8 cellular contexts compared by ENCODE assay signal in genomic region chr6:129744201-129744879, GRCh38. TPM values are rescaled to one million over a fixed set of nuclear protein-coding genes. Genes with fewer than 3 reads are reported as not detected.
A peak's percentile ranks its signal among the peaks of the same experiment; 100 is the strongest.
DNase-seq lines count a peak whose midpoint lies in the region; ATAC-seq and TF ChIP-seq lines count a peak whose summit lies in the region.
"Had no signal": no experiment of that assay in that cellular context is flagged by ENCODE, and none has a peak within 500 bp of the region (broad histone marks: within the 10 kb centered on the region; RNA-seq: fewer than 3 reads in every experiment).

No MANE protein-coding gene starts in this region.

- no peaks in the 10 kb centered on the region for H3K36me3 Mint-ChIP-seq in activated CD4-positive, alpha-beta T cell treated with anti-CD3 and anti-CD28 coated beads, Interleukin-2, amount 10 ng/mL, durations not matched to agents 24 days and 14 days (ENCODE audit: low read depth)
- no peaks in the 10 kb centered on the region for H3K36me3 Mint-ChIP-seq in CD4-positive, alpha-beta T cell (ENCODE audit: low read depth)

- H3K27ac Mint-ChIP-seq in activated CD4-positive, alpha-beta T cell treated with anti-CD3 and anti-CD28 coated beads, Interleukin-2, amount 10 ng/mL, durations not matched to agents 24 days and 14 days, result no peak overlapping the region
- H3K27ac Mint-ChIP-seq in CD4-positive, alpha-beta T cell, result no peak overlapping the region

- TF ChIP-seq CTCF in fibroblast of lung (conservative IDR thresholded peaks at IDR 0.05 in 1 of 2, IDR thresholded peaks at IDR 0.05 in 1 of 2; ENCODE audit: low read depth in 1 of 2, low read length in 2 of 2), result no peak
- TF ChIP-seq CTCF in spleen (IDR thresholded peaks at IDR 0.05 in 8 of 11, conservative IDR thresholded peaks at IDR 0.05 in 3 of 11), result no peak
- TF ChIP-seq CTCF in CD4-positive, alpha-beta T cell (IDR thresholded peaks at IDR 0.05), result no peak

- no peaks in the 10 kb centered on the region for H3K36me3 ChIP-seq in fibroblast of lung (ENCODE audit: control insufficient read depth, insufficient read depth, low read length)
- no peaks in the 10 kb centered on the region for H3K36me3 ChIP-seq in spleen

- H3K4me1 ChIP-seq in fibroblast of lung (ENCODE audit: control insufficient read depth, extremely low read depth, insufficient read depth, low read length) (peaks cover 18% of the 10 kb centered on the region), spleen (peaks cover 20 to 42% (median 33%) of the 10 kb centered on the region in 6 donors)

- H2AFZ ChIP-seq in fibroblast of lung (ENCODE audit: low read length), result peak overlapping the region; percentile 0

- H3K4me1 Mint-ChIP-seq in activated CD4-positive, alpha-beta T cell treated with anti-CD3 and anti-CD28 coated beads, Interleukin-2, amount 10 ng/mL, durations not matched to agents 24 days and 14 days, result peaks cover 23% of the 10 kb centered on the region
- peaks cover 36% of the 10 kb centered on the region for H3K4me1 Mint-ChIP-seq in CD4-positive, alpha-beta T cell (ENCODE audit: low read depth)

- peak overlapping the region; percentile 1 for H3K4me2 ChIP-seq in fibroblast of lung (ENCODE audit: extremely low read depth, insufficient read depth, low read length)

- H3K9ac ChIP-seq in fibroblast of lung (ENCODE audit: insufficient read depth, low read length), result no peak overlapping the region

- intact Hi-C loops in spleen (cut with DNase I; ENCODE audit: low total_unique reads), result no loop called here
- intact Hi-C loops in activated CD4-positive, alpha-beta T cell treated with anti-CD3 and anti-CD28 coated beads, Interleukin-2, amount 10 ng/mL, durations not matched to agents 24 days and 14 days (cut with micrococcal nuclease), result no loop called here
- intact Hi-C loops in CD4-positive, alpha-beta T cell (cut with DNase I, micrococcal nuclease), result no loop called here

- H3K9me3 ChIP-seq in fibroblast of lung (ENCODE audit: control insufficient read depth, insufficient read depth, low read depth, low read length) (no peaks in the 10 kb centered on the region), spleen (no peaks in the 10 kb centered on the region)
- H3K9me3 ChIP-seq in CD4-positive, alpha-beta T cell (ENCODE audit: control insufficient read depth, low read length), result no peaks in the 10 kb centered on the region

- H3K4me3 ChIP-seq in fibroblast of lung (replicated peaks in 1 of 4; ENCODE audit: control extremely low read depth in 1 of 4, insufficient read depth in 1 of 4, low read depth in 3 of 4, low read length in 4 of 4) (no peak overlapping the region), spleen (no peak overlapping the region)
- H3K4me3 ChIP-seq: skin epidermis had no signal

- no peaks in the 10 kb centered on the region for H3K27me3 Mint-ChIP-seq in activated CD4-positive, alpha-beta T cell treated with anti-CD3 and anti-CD28 coated beads, Interleukin-2, amount 10 ng/mL, durations not matched to agents 24 days and 14 days
- no peaks in the 10 kb centered on the region for H3K27me3 Mint-ChIP-seq in CD4-positive, alpha-beta T cell

- H4K20me1 ChIP-seq in fibroblast of lung (ENCODE audit: control insufficient read depth, extremely low read depth, insufficient read depth, low read length), result no peaks in the 10 kb centered on the region

- no peak for TF ChIP-seq POLR2A in spleen (IDR thresholded peaks at IDR 0.05)

- ATAC-seq in GM21576 (IDR thresholded peaks at IDR 0.05; ENCODE audit: unreplicated experiment), result peak; percentile 35
- no peak for ATAC-seq in CD4-positive, alpha-beta T cell (ENCODE audit: poor library complexity)

- no peaks in the 10 kb centered on the region for H3K9me3 Mint-ChIP-seq in activated CD4-positive, alpha-beta T cell treated with anti-CD3 and anti-CD28 coated beads, Interleukin-2, amount 10 ng/mL, durations not matched to agents 24 days and 14 days
- H3K9me3 Mint-ChIP-seq in CD4-positive, alpha-beta T cell, result no peaks in the 10 kb centered on the region

- WGBS in spleen, 5 donors, result 42 to 60% (median 50%) methylated on average over 4 of the region's 4 CpGs

- CTCF ChIA-PET in CD4-positive, alpha-beta T cell (lab: Charles Lee), result interaction anchor here (1.3 kb wide), 1 partner anchor 14 kb away, joined by 3 read pairs; no protein-coding TSS in a partner anchor

- H3K4me3 Mint-ChIP-seq in activated CD4-positive, alpha-beta T cell treated with anti-CD3 and anti-CD28 coated beads, Interleukin-2, amount 10 ng/mL, durations not matched to agents 24 days and 14 days, result no peak overlapping the region
- H3K4me3 Mint-ChIP-seq in CD4-positive, alpha-beta T cell, result no peak overlapping the region

- DNase-seq in NCI-H446 treated with DMSO at 0.1 percent for 48 hours (lab: John Stamatoyannopoulos, UW), result peak; percentile 36
- peak; percentile 93 to 94 for DNase-seq in fibroblast of lung (ENCODE audit: low read depth in 2 of 2)
- no peak for DNase-seq in spleen
- no peak for DNase-seq in activated CD4-positive, alpha-beta T cell treated with anti-CD3 and anti-CD28 coated beads, Interleukin-2, amount 10 ng/mL, durations not matched to agents 24 days and 14 days
- DNase-seq in CD4-positive, alpha-beta T cell, result no peak
- no peak for DNase-seq in NCI-H2196 (lab: John Stamatoyannopoulos, UW; ENCODE audit: unreplicated experiment)

- H3K27ac ChIP-seq in fibroblast of lung (ENCODE audit: insufficient read depth, low read length), result no peak overlapping the region
- H3K27ac ChIP-seq in spleen, result peak overlapping the region in 5 of 8 donors; percentile 21 to 64 (median 54)
- H3K27ac ChIP-seq in CD4-positive, alpha-beta T cell (ENCODE audit: low read depth, low read length), result no peak overlapping the region

- POLR2A ChIA-PET in CD4-positive, alpha-beta T cell (lab: Charles Lee), result interaction anchor here (0.7 kb wide), 1 partner anchor 35 kb away, joined by 3 read pairs; no protein-coding TSS in a partner anchor

- H3K79me2 ChIP-seq in fibroblast of lung (ENCODE audit: control insufficient read depth, insufficient read depth, low read length), result no peaks in the 10 kb centered on the region

- H3K27me3 ChIP-seq in fibroblast of lung (ENCODE audit: control insufficient read depth, insufficient read depth, low read length) (no peaks in the 10 kb centered on the region), spleen (replicated peaks in 1 of 7) (peaks cover 0 to 3% (median 0%) of the 10 kb centered on the region in 7 donors)
- H3K27me3 ChIP-seq in CD4-positive, alpha-beta T cell (ENCODE audit: control insufficient read depth, insufficient read depth, low read length), result no peaks in the 10 kb centered on the region

RNA-seq across cellular contexts. Expression of gene ARHGAP18, which starts 34.4 kb away (rescaled TPM):
- total RNA-seq in fibroblast of lung (22.9 and 38.3 TPM in 2 replicates), spleen (10 to 100 TPM; 13.0 to 18.7 (median 16.1) TPM)
- polyA plus RNA-seq in fibroblast of lung (18.6 and 46.7 TPM in 2 replicates), spleen (1 to 10 TPM; 4.6 to 5.6 (median 5.0) TPM)
- 14.3 and 45.8 TPM in 2 replicates for polyA plus RNA-seq in fibroblast of lung (2012)
- 4.2 and 19.6 TPM in 2 replicates for polyA minus RNA-seq in fibroblast of lung (ENCODE audit: low replicate concordance)
- 3.2 and 3.8 TPM in 2 replicates for total RNA-seq in activated CD4-positive, alpha-beta T cell treated with anti-CD3 and anti-CD28 coated beads, Interleukin-2, amount 10 ng/mL, durations not matched to agents 24 days and 14 days
- 1 to 10 TPM in 1 of 2 experiments, under 1 TPM in 1; 0.71 to 1.3 TPM for total RNA-seq in CD4-positive, alpha-beta T cell

Comparison
In these comparisons a context has a peak if more than half of its experiments do, and no peak if none do; other contexts are left out.
1. DNase-seq: peak in NCI-H446 treated with DMSO at 0.1 percent for 48 hours (single experiment) and fibroblast of lung (2 of 2); none in spleen (single experiment), activated CD4-positive, alpha-beta T cell treated with anti-CD3 and anti-CD28 coated beads, Interleukin-2, amount 10 ng/mL, durations not matched to agents 24 days and 14 days (single experiment), CD4-positive, alpha-beta T cell (0 of 10) and NCI-H2196 (single experiment).
2. H3K27ac ChIP-seq: peak in spleen (5 of 8); none in fibroblast of lung (single experiment) and CD4-positive, alpha-beta T cell (single experiment).